In genomic region chr6:165643015-165643414, GRCh38 we compare ENCODE assay signal across 27 cellular contexts. TPM values are rescaled to one million over a fixed set of nuclear protein-coding genes. Genes with fewer than 3 reads are reported as not detected.
"Had no signal": no experiment of that assay in that cellular context is flagged by ENCODE, and none has a peak within 500 bp of the region (broad histone marks: within the 10 kb centered on the region; RNA-seq: fewer than 3 reads in every experiment).

No MANE protein-coding gene starts in this region.

- H3K27me3 Mint-ChIP-seq: dendritic cell treated with granulocyte-macrophage colony-stimulating factor and Interleukin-4, amounts not matched to agents 40 ng/mL and 50 ng/mL, for 4 days had no signal

- DNase-seq: colonic mucosa; cortex of kidney; dermis blood vessel endothelial cell; dorsolateral prefrontal cortex; effector CD4-positive, alpha-beta T cell; effector CD8-positive, alpha-beta T cell; effector memory CD4-positive, alpha-beta T cell; effector memory CD8-positive, alpha-beta T cell; endodermal cell; erythroblast; esophagus squamous epithelium; foreskin fibroblast; foreskin keratinocyte; foreskin melanocyte; gastrocnemius medialis; glutamatergic neuron; heart right ventricle had no signal

- FAIRE-seq: colon, endometrium, endothelial cell of umbilical vein, frontal cortex had no signal

- H3K36me3 ChIP-seq: colonic mucosa, esophagus muscularis mucosa, esophagus squamous epithelium, gastrocnemius medialis, gastroesophageal sphincter, heart right ventricle had no signal

- H3K27ac Mint-ChIP-seq: dendritic cell treated with granulocyte-macrophage colony-stimulating factor and Interleukin-4, amounts not matched to agents 40 ng/mL and 50 ng/mL, for 4 days; effector memory CD8-positive, alpha-beta T cell; endodermal cell had no signal

- H3K27me3 ChIP-seq: colonic mucosa, foreskin keratinocyte, gastrocnemius medialis, heart right ventricle had no signal

- H3K4me3 ChIP-seq: colonic mucosa, coronary artery, dorsolateral prefrontal cortex, esophagus muscularis mucosa, esophagus squamous epithelium, gastrocnemius medialis, gastroesophageal sphincter, heart right ventricle had no signal

- ATAC-seq: effector memory CD8-positive, alpha-beta T cell; esophagus mucosa; foreskin keratinocyte; gastrocnemius medialis; gastroesophageal sphincter had no signal

- H3K4me1 ChIP-seq: colonic mucosa, esophagus squamous epithelium, foreskin keratinocyte, gastrocnemius medialis had no signal

- H3K27ac ChIP-seq: colonic mucosa, coronary artery, dorsolateral prefrontal cortex, epithelial cell of prostate, esophagus muscularis mucosa, esophagus squamous epithelium, foreskin keratinocyte, gastrocnemius medialis, gastroesophageal sphincter, heart right ventricle had no signal

- H3K4me3 Mint-ChIP-seq: dendritic cell treated with granulocyte-macrophage colony-stimulating factor and Interleukin-4, amounts not matched to agents 40 ng/mL and 50 ng/mL, for 4 days; effector memory CD8-positive, alpha-beta T cell; endodermal cell had no signal

- H3K9me3 Mint-ChIP-seq: dendritic cell treated with granulocyte-macrophage colony-stimulating factor and Interleukin-4, amounts not matched to agents 40 ng/mL and 50 ng/mL, for 4 days; endodermal cell had no signal

- H3K9me3 ChIP-seq: colonic mucosa, esophagus muscularis mucosa, esophagus squamous epithelium, gastrocnemius medialis, gastroesophageal sphincter, heart right ventricle had no signal

RNA-seq across cellular contexts. Expression of gene PDE10A, which starts 20.0 kb away (rescaled TPM):
- total RNA-seq: foreskin keratinocyte had no signal
- polyA plus RNA-seq: foreskin keratinocyte had no signal
